ENCODE assay signal across 1 cellular context in the genomic region with DNA sequence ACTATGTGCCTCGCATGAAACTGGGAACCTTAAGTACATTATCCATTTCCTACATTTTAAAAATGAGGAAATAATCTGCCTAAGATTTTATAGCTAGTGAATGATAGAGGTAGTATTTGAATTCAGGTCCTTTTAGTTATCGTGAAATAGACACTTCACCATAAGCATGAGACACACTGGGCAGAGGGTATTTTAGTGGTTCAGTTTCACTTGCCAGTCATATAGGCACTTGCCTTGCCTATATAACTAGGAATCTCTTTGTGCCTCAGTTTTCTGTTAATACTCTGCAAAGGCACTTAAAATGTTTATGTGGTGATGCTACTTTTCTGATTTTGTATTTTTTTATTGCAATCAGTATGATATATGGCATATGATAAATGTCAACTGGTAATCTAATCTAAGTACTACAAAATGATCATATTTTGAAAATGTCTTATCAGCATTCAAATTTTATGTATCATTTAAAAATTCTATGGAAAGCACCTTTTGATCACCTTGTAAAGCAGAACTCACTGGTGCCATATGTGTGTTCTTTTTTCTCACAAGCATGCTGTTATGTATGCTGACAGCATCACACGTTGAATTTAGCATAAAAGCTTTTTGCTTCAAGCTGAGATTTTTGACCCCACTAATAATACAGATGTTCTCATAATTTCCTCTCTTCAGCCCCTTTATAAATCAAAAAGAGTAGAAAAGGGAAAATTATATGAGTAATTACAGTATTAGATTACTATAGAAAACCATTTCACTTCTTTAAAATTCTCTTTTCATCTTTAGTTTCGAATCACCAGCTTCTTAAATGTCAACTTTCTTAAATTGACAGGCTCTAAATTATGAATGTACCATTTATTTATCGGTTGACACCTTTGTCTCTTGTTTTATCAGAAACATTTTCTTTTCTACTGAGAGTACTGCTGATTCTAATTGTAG.
TF ChIP-seq lines count a peak whose summit lies in the region.

No MANE protein-coding gene starts in this region.

TF ChIP-seq in SK-N-SH treated with all-trans-retinoic acid at 6 μM for 48 hours, 23 proteins besides CTCF, POLR2A, EP300 and RAD21 (continued from another document):
- TF ChIP-seq TSHZ2 (CRISPR knock-in tag; IDR thresholded peaks at IDR 0.05), result no peak
- TF ChIP-seq, protein P1, sequence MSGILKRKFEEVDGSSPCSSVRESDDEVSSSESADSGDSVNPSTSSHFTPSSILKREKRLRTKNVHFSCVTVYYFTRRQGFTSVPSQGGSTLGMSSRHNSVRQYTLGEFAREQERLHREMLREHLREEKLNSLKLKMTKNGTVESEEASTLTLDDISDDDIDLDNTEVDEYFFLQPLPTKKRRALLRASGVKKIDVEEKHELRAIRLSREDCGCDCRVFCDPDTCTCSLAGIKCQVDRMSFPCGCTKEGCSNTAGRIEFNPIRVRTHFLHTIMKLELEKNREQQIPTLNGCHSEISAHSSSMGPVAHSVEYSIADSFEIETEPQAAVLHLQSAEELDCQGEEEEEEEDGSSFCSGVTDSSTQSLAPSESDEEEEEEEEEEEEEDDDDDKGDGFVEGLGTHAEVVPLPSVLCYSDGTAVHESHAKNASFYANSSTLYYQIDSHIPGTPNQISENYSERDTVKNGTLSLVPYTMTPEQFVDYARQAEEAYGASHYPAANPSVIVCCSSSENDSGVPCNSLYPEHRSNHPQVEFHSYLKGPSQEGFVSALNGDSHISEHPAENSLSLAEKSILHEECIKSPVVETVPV (CRISPR knock-in tag; IDR thresholded peaks at IDR 0.05), result no peak
- no peak for TF ChIP-seq PPARA (CRISPR knock-in tag; IDR thresholded peaks at IDR 0.05; ENCODE audit: borderline replicate concordance)
- TF ChIP-seq ZFP30 (CRISPR knock-in tag; IDR thresholded peaks at IDR 0.05), result no peak
TF ChIP-seq in SK-N-SH treated with all-trans-retinoic acid at 6 μM for 48 hours: peak in this region for 0.
